In genomic region chrX:102712216-102712966, GRCh38 we compare ENCODE assay signal across 8 cellular contexts. TPM values are rescaled to one million over a fixed set of nuclear protein-coding genes. Genes with fewer than 3 reads are reported as not detected.
A peak's percentile ranks its signal among the peaks of the same experiment; 100 is the strongest.
DNase-seq lines count a peak whose midpoint lies in the region; ATAC-seq and TF ChIP-seq lines count a peak whose summit lies in the region.

TSS of gene GPRASP2 (plus strand) at chrX:102712448. CDS start at chrX:102714870, 2,422 bp downstream.

- CTCF ChIA-PET in AG04450 (lab: Charles Lee), result no interaction called here

- H3K27me3 ChIP-seq in AG04450 (ENCODE audit: control insufficient read depth, insufficient read depth, low read length) (no peaks in the 10 kb centered on the region), dorsolateral prefrontal cortex (peaks cover 0 to 72% (median 6%) of the 10 kb centered on the region in 45 donors)

- TF ChIP-seq CTCF in AG04450 (IDR thresholded peaks at IDR 0.05; ENCODE audit: low read depth, low read length) (no peak), dorsolateral prefrontal cortex (IDR thresholded peaks at IDR 0.05 in 54 of 56, conservative IDR thresholded peaks at IDR 0.05 in 2 of 56; ENCODE audit: low read depth in 1 of 56, partially characterized antibody in 56 of 56) (no peak)

- POLR2A ChIA-PET in AG04450 (lab: Yijun Ruan, JAX), result interaction anchor here (0.7 kb wide), 1 partner anchor 10 kb away, joined by 3 read pairs; no protein-coding TSS in a partner anchor

- DNase-seq in AG04450 (ENCODE audit: low read depth, low spot score), result no peak
- DNase-seq in T-helper 17 cell, result peak in 1 of 3 donors; percentile 9
- peak in 7 of 10 donors; percentile 43 to 68 (median 58) for DNase-seq in dorsolateral prefrontal cortex
- peak; percentile 58 for DNase-seq in left lobe of liver (ENCODE audit: low spot score)
- no peak for DNase-seq in stimulated activated effector memory CD8-positive, alpha-beta T cell treated with anti-CD3 and anti-CD28 coated beads, Interleukin-12 subunit alpha, Interleukin-12 subunit beta, amount 100 ng/mL, for 72 hours (ENCODE audit: low spot score in 2 of 2)
- no peak for DNase-seq in GF-D8 (lab: John Stamatoyannopoulos, UW)
- no peak for DNase-seq in HT-29 (ENCODE audit: low spot score)

- H3K4me3 Mint-ChIP-seq in T-helper 17 cell, result peak within 1 kb of the TSS; percentile 88
- peak within 1 kb of the TSS; percentile 72 for H3K4me3 Mint-ChIP-seq in stimulated activated effector memory CD8-positive, alpha-beta T cell treated with anti-CD3 and anti-CD28 coated beads, Interleukin-12 subunit alpha, Interleukin-12 subunit beta, amount 100 ng/mL, for 72 hours

- H3K9me3 ChIP-seq in AG04450 (ENCODE audit: control insufficient read depth, insufficient read depth, low read length) (no peaks in the 10 kb centered on the region), T-helper 17 cell (ENCODE audit: control insufficient read depth, low read length, poor library complexity, severe bottlenecking) (no peaks in the 10 kb centered on the region)

- H3K27ac Mint-ChIP-seq in T-helper 17 cell, result no peak within 1 kb of the TSS
- no peak within 1 kb of the TSS for H3K27ac Mint-ChIP-seq in stimulated activated effector memory CD8-positive, alpha-beta T cell treated with anti-CD3 and anti-CD28 coated beads, Interleukin-12 subunit alpha, Interleukin-12 subunit beta, amount 100 ng/mL, for 72 hours

- no peak within 1 kb of the TSS for H3K27ac ChIP-seq in AG04450 (ENCODE audit: low read depth, low read length)
- peak within 1 kb of the TSS in 58 of 59 donors; percentile 6 to 96 (median 89) for H3K27ac ChIP-seq in dorsolateral prefrontal cortex

- peaks cover 17% of the 10 kb centered on the region for H3K4me1 Mint-ChIP-seq in T-helper 17 cell
- peaks cover 7% of the 10 kb centered on the region for H3K4me1 Mint-ChIP-seq in stimulated activated effector memory CD8-positive, alpha-beta T cell treated with anti-CD3 and anti-CD28 coated beads, Interleukin-12 subunit alpha, Interleukin-12 subunit beta, amount 100 ng/mL, for 72 hours

- intact Hi-C loops in dorsolateral prefrontal cortex (cut with DNase I), result loop anchor here (2.0 to 10.0 kb wide), 3 partner anchors 54 to 108 kb away; partner anchors contain the start of gene GPRASP1 (in 1 of the 2)

- H3K36me3 Mint-ChIP-seq in T-helper 17 cell (ENCODE audit: low read depth), result no peaks in the 10 kb centered on the region
- no peaks in the 10 kb centered on the region for H3K36me3 Mint-ChIP-seq in stimulated activated effector memory CD8-positive, alpha-beta T cell treated with anti-CD3 and anti-CD28 coated beads, Interleukin-12 subunit alpha, Interleukin-12 subunit beta, amount 100 ng/mL, for 72 hours

- no peaks in the 10 kb centered on the region for H3K9me3 Mint-ChIP-seq in stimulated activated effector memory CD8-positive, alpha-beta T cell treated with anti-CD3 and anti-CD28 coated beads, Interleukin-12 subunit alpha, Interleukin-12 subunit beta, amount 100 ng/mL, for 72 hours

- H3K4me3 ChIP-seq in AG04450 (ENCODE audit: low read depth, low read length) (peak within 1 kb of the TSS; percentile 71), dorsolateral prefrontal cortex (peak within 1 kb of the TSS; percentile 38 to 81 (median 68))

- H3K27me3 Mint-ChIP-seq in T-helper 17 cell, result peaks cover 15% of the 10 kb centered on the region

- ATAC-seq in GM18907 (IDR thresholded peaks at IDR 0.05; ENCODE audit: unreplicated experiment) (peak; percentile 36), T-helper 17 cell (peak; percentile 48), left lobe of liver (peak; percentile 92)
- peak; percentile 46 for ATAC-seq in stimulated activated effector memory CD8-positive, alpha-beta T cell treated with anti-CD3 and anti-CD28 coated beads, Interleukin-12 subunit alpha, Interleukin-12 subunit beta, amount 100 ng/mL, for 72 hours

RNA-seq across cellular contexts. Expression of gene GPRASP2, which starts in this region (rescaled TPM):
- polyA plus RNA-seq in AG04450 (2011; rRNA removed), result 12.0 and 15.7 TPM in 2 replicates
- 15.4 and 17.2 TPM in 2 replicates for polyA minus RNA-seq in AG04450 (2011; rRNA and poly(A)+ RNA removed)
- total RNA-seq in T-helper 17 cell, result under 1 TPM; 0.78 to 0.82 TPM
- total RNA-seq in dorsolateral prefrontal cortex, result 100 to 1,000 TPM in 18 of 120 experiments, 10 to 100 TPM in 102; 27.3 to 135 (median 78.9) TPM
- total RNA-seq in left lobe of liver, result 5.5 TPM
- 0.31 and 0.41 TPM in 2 replicates for total RNA-seq in HT-29 (2014; rRNA removed; shearing (Covaris generic))

Comparison
In these comparisons a context has a peak if more than half of its experiments do, and no peak if none do; other contexts are left out.
1. Peak in ATAC-seq in T-helper 17 cell; RNA of the gene not detected or under 1 TPM.
2. DNase-seq: peak in dorsolateral prefrontal cortex (7 of 10) and left lobe of liver (single experiment); none in AG04450 (single experiment), stimulated activated effector memory CD8-positive, alpha-beta T cell treated with anti-CD3 and anti-CD28 coated beads, Interleukin-12 subunit alpha, Interleukin-12 subunit beta, amount 100 ng/mL, for 72 hours (0 of 2), GF-D8 (single experiment) and HT-29 (single experiment).
3. ATAC-seq: peak in every context shown above with its lines; median percentile 92 in left lobe of liver; 48 in T-helper 17 cell; 46 in stimulated activated effector memory CD8-positive, alpha-beta T cell treated with anti-CD3 and anti-CD28 coated beads, Interleukin-12 subunit alpha, Interleukin-12 subunit beta, amount 100 ng/mL, for 72 hours; 36 in GM18907.